In genomic region chr7:79610301-79610700, GRCh38 we compare ENCODE assay signal across 20 cellular contexts.
A peak's percentile ranks its signal among the peaks of the same experiment; 100 is the strongest.
DNase-seq lines count a peak whose midpoint lies in the region; ATAC-seq and TF ChIP-seq lines count a peak whose summit lies in the region.
"Had no signal": no experiment of that assay in that cellular context is flagged by ENCODE, and none has a peak within 500 bp of the region (broad histone marks: within the 10 kb centered on the region; RNA-seq: fewer than 3 reads in every experiment).

No MANE protein-coding gene starts in this region.

- in situ Hi-C loops in SK-MEL-5 (cut with HindIII; ENCODE audit: low pct_unique_long_range_greater_than_20kb, low sequenced_read_pairs) = no loop called here

- peak; percentile 19 for DNase-seq in EH (ENCODE audit: low read depth)
- DNase-seq in SK-MEL-5 (ENCODE audit: low read depth, low spot score) = peak; percentile 92
- peak; percentile 84 for DNase-seq in fibroblast of pulmonary artery (ENCODE audit: low read depth)
- DNase-seq in sciatic nerve (ENCODE audit: low spot score) = no peak
- no peak for DNase-seq in pons (ENCODE audit: low spot score)
- DNase-seq: activated B cell treated with CpG ODN at 0.5 μM for 24 hours; amygdala; DMS79 treated with DMSO at 0.1 percent for 48 hours; MV-4-11; naive thymus-derived CD4-positive, alpha-beta T cell; NCI-H1930; NCI-H510A treated with DMSO at 0.1 percent for 48 hours; spleen; T-helper 2 cell; thyroid gland had no signal

- ATAC-seq in sciatic nerve (peak; percentile 87), HG03108 (IDR thresholded peaks at IDR 0.05; ENCODE audit: unreplicated experiment) (no peak)
- no peak for ATAC-seq in activated CD4-positive, CD25-positive, alpha-beta regulatory T cell treated with anti-CD3 and anti-CD28 coated beads, Interleukin-2, amount 50 U/mL, for 24 hours
- ATAC-seq: gastroesophageal sphincter; naive thymus-derived CD4-positive, alpha-beta T cell had no signal

- intact Hi-C loops in sciatic nerve (cut with DNase I) = no loop called here

- H3K4me3 ChIP-seq in fibroblast of pulmonary artery (replicated peaks; ENCODE audit: low read depth, low read length) = no peak overlapping the region
- H3K4me3 ChIP-seq: coronary artery, gastroesophageal sphincter, prostate gland, spleen, thyroid gland had no signal

- no peak for TF ChIP-seq CTCF in fibroblast of pulmonary artery (IDR thresholded peaks at IDR 0.05; ENCODE audit: low read length, missing control alignments)

Comparison
In these comparisons a context has a peak if more than half of its experiments do, and no peak if none do; other contexts are left out.
1. DNase-seq: peak in EH (single experiment), SK-MEL-5 (single experiment) and fibroblast of pulmonary artery (single experiment); none in sciatic nerve (single experiment) and pons (single experiment).